In genomic region chr5:153362026-153362425, GRCh38 we compare ENCODE assay signal across 7 cellular contexts.
"Had no signal": no experiment of that assay in that cellular context is flagged by ENCODE, and none has a peak within 500 bp of the region (broad histone marks: within the 10 kb centered on the region; RNA-seq: fewer than 3 reads in every experiment).

No MANE protein-coding gene starts in this region.

- FAIRE-seq: G401.6, GM12878, GM12892, GM18507, GM19239 had no signal

- DNase-seq: GDM1, GF-D8 had no signal

- H3K4me3 ChIP-seq: GM12878 had no signal
